ENCODE assay signal across 1 cellular context in genomic region chr17:46929413-46929812, GRCh38.
TF ChIP-seq lines count a peak whose summit lies in the region.

No MANE protein-coding gene starts in this region.

TF ChIP-seq in SK-N-SH, 30 proteins besides CTCF, POLR2A, EP300 and RAD21 (continued from another document):
- no peak for TF ChIP-seq MAX (IDR thresholded peaks at IDR 0.05; ENCODE audit: low read depth)
